Comparison of ENCODE assay signal across 33 cellular contexts in genomic region chr1:110944806-110945205, GRCh38.
"Had no signal": no experiment of that assay in that cellular context is flagged by ENCODE, and none has a peak within 500 bp of the region (broad histone marks: within the 10 kb centered on the region; RNA-seq: fewer than 3 reads in every experiment).

No MANE protein-coding gene starts in this region.

- H3K9me3 ChIP-seq: adrenal gland, body of pancreas had no signal

- H3K4me3 ChIP-seq: adrenal gland, ascending aorta, body of pancreas, breast epithelium, cardiac muscle cell had no signal

- H3K27ac ChIP-seq: adrenal gland, ascending aorta, body of pancreas, brain microvascular endothelial cell, breast epithelium, cardiac muscle cell had no signal

- DNase-seq: activated effector memory CD4-positive, alpha-beta T cell treated with anti-CD3 and anti-CD28 coated beads, Interleukin-2, amount 50 U/mL, for 16 hours; activated effector memory CD4-positive, alpha-beta T cell treated with Interleukin-2 at 50 U/mL for 16 hours; activated gamma-delta T cell; activated gamma-delta T cell treated with Interleukin-2 at 50 U/mL for 16 hours; activated naive CD4-positive, alpha-beta T cell; activated naive CD4-positive, alpha-beta T cell treated with anti-CD3 and anti-CD28 coated beads for 36 hours; activated naive CD4-positive, alpha-beta T cell treated with anti-CD3 and anti-CD28 coated beads, Interleukin-2, amount 10 ng/mL, durations not matched to agents 7 days and 5 days; activated naive CD4-positive, alpha-beta T cell treated with anti-CD3 and anti-CD28 coated beads, Interleukin-2, amount 50 U/mL, for 16 hours; activated naive CD4-positive, alpha-beta T cell treated with Interleukin-2 at 50 U/mL for 16 hours; activated naive CD8-positive, alpha-beta T cell treated with anti-CD3 and anti-CD28 coated beads for 36 hours; activated naive CD8-positive, alpha-beta T cell treated with anti-CD3 and anti-CD28 coated beads, Interleukin-2, amount 10 ng/mL, durations not matched to agents 7 days and 5 days; activated naive CD8-positive, alpha-beta T cell treated with anti-CD3 and anti-CD28 coated beads, Interleukin-2, amount 50 U/mL, for 24 hours; activated T-cell treated with anti-CD3 and anti-CD28 coated beads, Interleukin-2, amount 50 U/mL, for 24 hours; activated T-cell treated with anti-CD3 and anti-CD28 coated beads, Interleukin-2, amount 50 U/mL, for 4 hours; activated T-cell treated with anti-CD3 and anti-CD28 coated beads, Interleukin-2, amount 50 U/mL, for 48 hours; activated T-cell treated with anti-CD3 and anti-CD28 coated beads, Interleukin-2, amount 50 U/mL, for 72 hours; adrenal gland; amniotic stem cell; amygdala; anterior cingulate cortex; aorta; body of pancreas; brain microvascular endothelial cell; caudate nucleus; central memory CD4-positive, alpha-beta T cell; cerebellar nuclear complex had no signal

- H3K27me3 ChIP-seq: adrenal gland, ascending aorta, body of pancreas, brain microvascular endothelial cell, breast epithelium, cardiac muscle cell had no signal

- ATAC-seq: activated naive CD4-positive, alpha-beta T cell treated with anti-CD3 and anti-CD28 coated beads, Interleukin-2, amount 50 U/mL, for 72 hours; activated naive CD8-positive, alpha-beta T cell treated with anti-CD3 and anti-CD28 coated beads, Interleukin-2, amount 50 U/mL, for 24 hours; activated T-cell treated with anti-CD3 and anti-CD28 coated beads, Interleukin-2, amount 50 U/mL, for 4 hours; activated T-helper 17 cell treated with anti-CD3 and anti-CD28 coated beads, Interleukin-2, amount 50 U/mL, for 72 hours; body of pancreas had no signal

- FAIRE-seq: astrocyte, bronchial epithelial cell had no signal

- H3K36me3 ChIP-seq: adrenal gland, breast epithelium, cardiac muscle cell had no signal

- H3K4me1 ChIP-seq: adrenal gland, ascending aorta, body of pancreas, breast epithelium had no signal
